Comparison of ENCODE assay signal across 17 cellular contexts in the genomic region with DNA sequence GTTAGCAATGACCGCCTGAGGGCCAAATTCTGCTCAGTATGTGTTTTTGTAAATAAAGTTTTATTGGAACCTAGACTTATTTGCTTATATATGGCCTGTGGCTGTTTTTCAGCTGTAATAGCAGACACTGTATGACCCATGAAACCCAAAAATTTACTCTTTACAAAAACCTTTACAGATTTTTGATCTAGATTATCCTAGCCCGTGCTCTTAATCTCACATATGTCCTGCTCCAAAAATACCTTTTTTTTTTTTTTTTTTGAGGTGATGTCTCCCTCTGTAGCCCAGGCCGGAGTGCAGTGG.
DNase-seq lines count a peak whose midpoint lies in the region; ATAC-seq, FAIRE-seq and TF ChIP-seq lines count a peak whose summit lies in the region.
"Had no signal": no experiment of that assay in that cellular context is flagged by ENCODE, and none has a peak within 500 bp of the region (broad histone marks: within the 10 kb centered on the region; RNA-seq: fewer than 3 reads in every experiment).

No MANE protein-coding gene starts in this region.

- H3K4me3 ChIP-seq in HL-60 (replicated peaks; ENCODE audit: insufficient read depth, low read length) (no peak overlapping the region), neural progenitor cell (no peak overlapping the region)
- H3K4me3 ChIP-seq: tibial artery had no signal

- DNase-seq in CD14-positive monocyte (ENCODE audit: low spot score) (no peak), HL-60 (ENCODE audit: low read depth in 1 of 2, low spot score in 1 of 2) (no peak), neural progenitor cell (ENCODE audit: low spot score) (no peak), RCC 7860 (ENCODE audit: low spot score) (no peak)
- DNase-seq in effector memory CD8-positive, alpha-beta T cell = no peak
- DNase-seq: caudate nucleus; foreskin keratinocyte; H7; mesenchymal stem cell; naive thymus-derived CD4-positive, alpha-beta T cell; NCI-H510A; posterior cingulate gyrus; Right ventricle myocardium superior; tibial artery had no signal

- peak overlapping the region in 4 of 7 donors; percentile 32 to 92 (median 60) for H3K27ac Mint-ChIP-seq in CD14-positive monocyte
- no peak overlapping the region for H3K27ac Mint-ChIP-seq in neural progenitor cell
- no peak overlapping the region for H3K27ac Mint-ChIP-seq in effector memory CD8-positive, alpha-beta T cell

- H3K4me1 ChIP-seq in neural progenitor cell = peaks cover 48% of the 10 kb centered on the region

- TF ChIP-seq CTCF in CD14-positive monocyte (IDR thresholded peaks at IDR 0.05) (no peak), HL-60 (IDR thresholded peaks at IDR 0.05; ENCODE audit: insufficient read depth, low read length) (no peak), VCaP (conservative IDR thresholded peaks at IDR 0.05) (no peak), neural progenitor cell (IDR thresholded peaks at IDR 0.05) (no peak)

- H3K36me3 Mint-ChIP-seq in CD14-positive monocyte = no peaks in the 10 kb centered on the region
- H3K36me3 Mint-ChIP-seq in neural progenitor cell = no peaks in the 10 kb centered on the region
- no peaks in the 10 kb centered on the region for H3K36me3 Mint-ChIP-seq in effector memory CD8-positive, alpha-beta T cell (ENCODE audit: insufficient read depth)

- FAIRE-seq in RCC 7860 (lab: Jason Lieb, UNC) = no peak

- H4K20me1 ChIP-seq in neural progenitor cell (ENCODE audit: low read depth) = no peaks in the 10 kb centered on the region

- no peak for ATAC-seq in HG03521 (IDR thresholded peaks at IDR 0.05; ENCODE audit: unreplicated experiment)
- ATAC-seq in effector memory CD8-positive, alpha-beta T cell (replicated peaks) = no peak
- ATAC-seq: foreskin keratinocyte; naive thymus-derived CD4-positive, alpha-beta T cell had no signal

- H3K4me1 Mint-ChIP-seq in CD14-positive monocyte (peaks cover 64% of the 10 kb centered on the region), neural progenitor cell (peaks cover 55% of the 10 kb centered on the region)
- peaks cover 14 to 16% of the 10 kb centered on the region in 2 donors for H3K4me1 Mint-ChIP-seq in effector memory CD8-positive, alpha-beta T cell (ENCODE audit: low read depth in 2 of 2)

- no peaks in the 10 kb centered on the region for H3K79me2 ChIP-seq in neural progenitor cell (ENCODE audit: low read depth)

- H3K27me3 ChIP-seq in HL-60 (ENCODE audit: insufficient read depth, poor library complexity, severe bottlenecking) = no peaks in the 10 kb centered on the region
- no peaks in the 10 kb centered on the region for H3K27me3 ChIP-seq in neural progenitor cell
- H3K27me3 ChIP-seq: foreskin keratinocyte had no signal

- peak overlapping the region; percentile 52 for H3K4me2 ChIP-seq in neural progenitor cell

- intact Hi-C loops in CD14-positive monocyte (cut with micrococcal nuclease) = no loop called here

- no peaks in the 10 kb centered on the region for H3K9me3 ChIP-seq in neural progenitor cell (ENCODE audit: low read depth)
- H3K9me3 ChIP-seq: tibial artery had no signal

- H3K27ac ChIP-seq in HL-60 (replicated peaks) (peak overlapping the region; percentile 80), VCaP (peak overlapping the region; percentile 96), neural progenitor cell (no peak overlapping the region)
- H3K27ac ChIP-seq: tibial artery had no signal

- H3K4me3 Mint-ChIP-seq in CD14-positive monocyte (no peak overlapping the region), neural progenitor cell (no peak overlapping the region)
- no peak overlapping the region for H3K4me3 Mint-ChIP-seq in effector memory CD8-positive, alpha-beta T cell

- H2AFZ ChIP-seq in neural progenitor cell (replicated peaks) = peak overlapping the region; percentile 69

- H3K9ac ChIP-seq in neural progenitor cell = no peak overlapping the region

- H3K9me3 Mint-ChIP-seq in CD14-positive monocyte = no peaks in the 10 kb centered on the region
- H3K9me3 Mint-ChIP-seq in neural progenitor cell = no peaks in the 10 kb centered on the region
- H3K9me3 Mint-ChIP-seq in effector memory CD8-positive, alpha-beta T cell = no peaks in the 10 kb centered on the region
- H3K9me3 Mint-ChIP-seq: naive thymus-derived CD4-positive, alpha-beta T cell; stimulated activated naive CD8-positive, alpha-beta T cell treated with anti-CD3 and anti-CD28 coated beads, Interleukin-15, Interleukin-2, amounts not matched to agents 100 ng/mL and 50 ng/mL, for 24 hours had no signal

- H3K36me3 ChIP-seq in neural progenitor cell = no peaks in the 10 kb centered on the region
- H3K36me3 ChIP-seq: tibial artery had no signal

- H3K27me3 Mint-ChIP-seq in CD14-positive monocyte (ENCODE audit: low read depth in 3 of 3) (peaks cover 0 to 3% (median 0%) of the 10 kb centered on the region in 3 donors), neural progenitor cell (ENCODE audit: insufficient read depth, low read depth) (peaks cover 2% of the 10 kb centered on the region)
- no peaks in the 10 kb centered on the region for H3K27me3 Mint-ChIP-seq in effector memory CD8-positive, alpha-beta T cell
- H3K27me3 Mint-ChIP-seq: naive thymus-derived CD4-positive, alpha-beta T cell; stimulated activated naive CD8-positive, alpha-beta T cell treated with anti-CD3 and anti-CD28 coated beads, Interleukin-15, Interleukin-2, amounts not matched to agents 100 ng/mL and 50 ng/mL, for 24 hours had no signal

- H3F3A ChIP-seq in neural progenitor cell (ENCODE audit: low read depth) = peaks cover 51% of the 10 kb centered on the region

Comparison
In these comparisons a context has a peak if more than half of its experiments do, and no peak if none do; other contexts are left out.
1. H3K27ac Mint-ChIP-seq: peak in CD14-positive monocyte (4 of 7); none in neural progenitor cell (single experiment) and effector memory CD8-positive, alpha-beta T cell (0 of 2).